ENCODE assay signal across 8 cellular contexts in the genomic region with DNA sequence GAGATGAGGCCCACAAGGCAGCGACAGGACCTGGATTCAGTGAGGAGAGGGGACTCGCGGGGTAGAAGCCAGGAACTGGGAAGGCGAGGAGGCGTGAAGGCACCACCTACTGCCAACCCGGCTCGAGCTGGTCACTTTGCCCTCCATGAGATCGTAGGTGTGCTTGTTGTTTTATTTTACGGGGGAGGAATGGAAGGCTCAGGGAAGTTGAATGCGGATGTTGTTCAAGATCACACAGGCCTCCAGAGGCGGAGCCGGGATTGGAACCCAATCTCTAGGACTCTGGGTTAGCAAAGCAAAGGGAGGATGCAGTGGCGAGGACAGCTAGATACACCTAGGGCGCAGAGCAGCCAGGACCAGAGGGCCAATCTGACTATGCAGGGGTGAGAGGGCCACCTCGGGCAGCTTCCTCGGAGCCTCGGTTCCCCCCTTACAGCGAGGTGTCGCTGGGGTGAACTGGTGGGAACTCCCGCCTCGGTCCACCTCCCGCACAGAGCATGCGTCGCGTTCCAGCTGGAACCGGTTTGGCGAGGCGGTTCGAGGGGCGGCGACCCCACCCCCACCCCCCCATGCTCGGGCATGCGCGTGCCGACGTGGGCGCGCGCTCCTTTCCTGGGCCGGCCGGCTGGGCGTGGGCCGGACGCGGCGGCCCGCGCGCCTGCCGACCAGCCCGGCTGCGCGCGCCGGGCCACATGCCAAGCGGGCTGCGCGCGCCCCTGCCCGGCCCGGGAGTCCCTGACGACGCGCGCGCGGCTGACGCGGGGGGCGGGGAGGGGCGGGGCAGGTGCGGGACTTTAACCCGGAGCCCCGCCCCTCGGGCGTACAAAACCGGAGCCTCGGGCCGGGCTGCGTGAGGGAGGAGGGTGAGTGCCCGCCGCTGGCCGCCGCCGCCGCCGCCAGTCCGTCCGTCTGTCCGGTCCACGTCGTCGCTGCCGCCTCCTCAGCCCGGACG.
DNase-seq lines count a peak whose midpoint lies in the region; ATAC-seq and TF ChIP-seq lines count a peak whose summit lies in the region.

No MANE protein-coding gene starts in this region.

- peak overlapping the region; percentile 74 for H3K4me3 ChIP-seq in GM12865 (ENCODE audit: low read depth, low read length)
- peak overlapping the region; percentile 36 to 77 (median 70) for H3K4me3 ChIP-seq in tibial nerve

- H3K27ac Mint-ChIP-seq in activated naive CD8-positive, alpha-beta T cell treated with anti-CD3 and anti-CD28 coated beads, Interleukin-2, amount 50 U/mL, for 24 hours, result peak overlapping the region; percentile 60

- TF ChIP-seq EP300 in tibial nerve (IDR thresholded peaks at IDR 0.05), result peak; percentile 62 to 94

- H3K27me3 Mint-ChIP-seq in activated naive CD8-positive, alpha-beta T cell treated with anti-CD3 and anti-CD28 coated beads, Interleukin-2, amount 50 U/mL, for 24 hours, result no peaks in the 10 kb centered on the region

- peak overlapping the region; percentile 66 for H3K4me3 Mint-ChIP-seq in activated naive CD8-positive, alpha-beta T cell treated with anti-CD3 and anti-CD28 coated beads, Interleukin-2, amount 50 U/mL, for 24 hours

- TF ChIP-seq CTCF in GM12865 (IDR thresholded peaks at IDR 0.05; ENCODE audit: insufficient read depth, low read depth, low read length, missing control alignments), result no peak
- peak in 1 of 5 experiments; percentile 30 for TF ChIP-seq CTCF in tibial nerve (IDR thresholded peaks at IDR 0.05)

- H3K9me3 ChIP-seq in tibial nerve, result no peaks in the 10 kb centered on the region

- WGBS in tibial nerve, 2 donors, result 16 to 36% methylated on average over 19 to 38 of the region's 96 CpGs

- H3K4me1 ChIP-seq in tibial nerve, result peaks cover 0 to 41% (median 26%) of the 10 kb centered on the region in 4 donors

- intact Hi-C loops in cardiac septum (cut with DNase I), result loop anchor here (5.0 to 10.0 kb wide), 2 partner anchors 36 to 404 kb away; a partner anchor contains a TSS

- H3K9me3 Mint-ChIP-seq in activated naive CD8-positive, alpha-beta T cell treated with anti-CD3 and anti-CD28 coated beads, Interleukin-2, amount 50 U/mL, for 24 hours, result no peaks in the 10 kb centered on the region

- H3K27me3 ChIP-seq in tibial nerve, result no peaks in the 10 kb centered on the region

- peak overlapping the region; percentile 93 to 98 (median 96) for H3K27ac ChIP-seq in tibial nerve

- peaks cover 49% of the 10 kb centered on the region for H3K4me1 Mint-ChIP-seq in activated naive CD8-positive, alpha-beta T cell treated with anti-CD3 and anti-CD28 coated beads, Interleukin-2, amount 50 U/mL, for 24 hours

- peak; percentile 96 for DNase-seq in GM12865 (ENCODE audit: low read depth)
- peak; percentile 98 for DNase-seq in NCI-H1105 (lab: John Stamatoyannopoulos, UW)
- DNase-seq in SW 1271 (lab: John Stamatoyannopoulos, UW), result peak; percentile 99
- DNase-seq in activated naive CD8-positive, alpha-beta T cell treated with anti-CD3 and anti-CD28 coated beads, Interleukin-2, amount 50 U/mL, for 24 hours, result peak; percentile 89
- peak; percentile 95 for DNase-seq in cardiac septum (ENCODE audit: low spot score)
- peak; percentile 85 for DNase-seq in pons (ENCODE audit: low spot score)
- peak; percentile 88 to 93 for DNase-seq in tibial nerve (ENCODE audit: low spot score in 2 of 2)

- ATAC-seq in HG02642 (IDR thresholded peaks at IDR 0.05; ENCODE audit: poor library complexity, unreplicated experiment), result peak; percentile 77
- peak; percentile 58 for ATAC-seq in activated naive CD8-positive, alpha-beta T cell treated with anti-CD3 and anti-CD28 coated beads, Interleukin-2, amount 50 U/mL, for 24 hours

- peak; percentile 86 to 97 for TF ChIP-seq POLR2A in tibial nerve (IDR thresholded peaks at IDR 0.05)

- no peaks in the 10 kb centered on the region for H3K36me3 Mint-ChIP-seq in activated naive CD8-positive, alpha-beta T cell treated with anti-CD3 and anti-CD28 coated beads, Interleukin-2, amount 50 U/mL, for 24 hours (ENCODE audit: low read depth)

- H3K36me3 ChIP-seq in tibial nerve, result no peaks in the 10 kb centered on the region

Comparison
In these comparisons a context has a peak if more than half of its experiments do, and no peak if none do; other contexts are left out.
1. Peak in every context shown above with its lines: DNase-seq, ATAC-seq, H3K4me3 ChIP-seq and H3K27ac ChIP-seq.